In genomic region chr11:116842909-116843308, GRCh38 we compare ENCODE assay signal across 21 cellular contexts. TPM values are rescaled to one million over a fixed set of nuclear protein-coding genes. Genes with fewer than 3 reads are reported as not detected.
A peak's percentile ranks its signal among the peaks of the same experiment; 100 is the strongest.
DNase-seq lines count a peak whose midpoint lies in the region; ATAC-seq and TF ChIP-seq lines count a peak whose summit lies in the region.
"Had no signal": no experiment of that assay in that cellular context is flagged by ENCODE, and none has a peak within 500 bp of the region (broad histone marks: within the 10 kb centered on the region; RNA-seq: fewer than 3 reads in every experiment).

No MANE protein-coding gene starts in this region.

- no peak overlapping the region for H3K4me3 ChIP-seq in fibroblast of pulmonary artery (replicated peaks; ENCODE audit: low read depth, low read length)
- H3K4me3 ChIP-seq: dorsolateral prefrontal cortex, thoracic aorta had no signal

- ATAC-seq in sciatic nerve, result peak; percentile 73

- DNase-seq in NCI-H226 (peak; percentile 81), fibroblast of pulmonary artery (ENCODE audit: low read depth) (peak; percentile 14), sciatic nerve (ENCODE audit: low spot score) (peak; percentile 42), DMS53 treated with DMSO at 0.1 percent for 48 hours (lab: John Stamatoyannopoulos, UW; ENCODE audit: unreplicated experiment) (no peak), NCI-H748 (lab: John Stamatoyannopoulos, UW; ENCODE audit: unreplicated experiment) (no peak), NOMO-1 (lab: John Stamatoyannopoulos, UW; ENCODE audit: unreplicated experiment in 2 of 2) (no peak)
- DNase-seq: activated CD4-positive, alpha-beta T cell treated with anti-CD3 and anti-CD28 coated beads for 1 hour; activated effector memory CD4-positive, alpha-beta T cell treated with Interleukin-2 at 50 U/mL for 16 hours; amniotic stem cell; CD4-positive, alpha-beta T cell; dorsolateral prefrontal cortex; erythroblast; HCEC 1CT; kidney; mesendoderm; NCI-H2107; NCI-H524 had no signal

- intact Hi-C loops in sciatic nerve (cut with DNase I), result no loop called here

- TF ChIP-seq CTCF in fibroblast of pulmonary artery (IDR thresholded peaks at IDR 0.05; ENCODE audit: low read length, missing control alignments), result no peak

RNA-seq across cellular contexts. Expression of gene APOA1, which starts 5.5 kb away (rescaled TPM):
- total RNA-seq in sciatic nerve, result 7.0 TPM
- total RNA-seq: frontal cortex, kidney, pulmonary artery endothelial cell, thoracic aorta had no signal

RNA-seq across cellular contexts. Expression of gene APOC3, which starts 13.2 kb away (rescaled TPM):
- not detected for total RNA-seq in sciatic nerve
- total RNA-seq: cardiac septum; CD4-positive, alpha-beta T cell; dorsolateral prefrontal cortex; frontal cortex; kidney; pulmonary artery endothelial cell; thoracic aorta had no signal

RNA-seq across cellular contexts. Expression of gene APOA4, which starts 19.8 kb away (rescaled TPM):
- total RNA-seq in sciatic nerve, result not detected
- total RNA-seq: cardiac septum; CD4-positive, alpha-beta T cell; dorsolateral prefrontal cortex; frontal cortex; kidney; pulmonary artery endothelial cell had no signal

RNA-seq across cellular contexts. Expression of gene APOA5, which starts 51.2 kb away (rescaled TPM):
- total RNA-seq in sciatic nerve, result not detected
- total RNA-seq: cardiac septum; CD4-positive, alpha-beta T cell; frontal cortex; kidney; pulmonary artery endothelial cell; thoracic aorta had no signal

RNA-seq across cellular contexts. Expression of gene ZPR1, which starts 55.1 kb away (rescaled TPM):
- 26.7 TPM for total RNA-seq in sciatic nerve

Comparison
In these comparisons a context has a peak if more than half of its experiments do, and no peak if none do; other contexts are left out.
1. DNase-seq: peak in NCI-H226 (single experiment), fibroblast of pulmonary artery (single experiment) and sciatic nerve (single experiment); none in DMS53 treated with DMSO at 0.1 percent for 48 hours (single experiment), NCI-H748 (single experiment) and NOMO-1 (0 of 2).